ENCODE assay signal across 1 cellular context in genomic region chr1:6453895-6454855, GRCh38.
TF ChIP-seq lines count a peak whose summit lies in the region.

No MANE protein-coding gene starts in this region.

TF ChIP-seq in H1, 55 proteins besides CTCF, POLR2A, EP300 and RAD21:
- peak; percentile 61 for TF ChIP-seq MAX (IDR thresholded peaks at IDR 0.05)
- TF ChIP-seq, protein P1, sequence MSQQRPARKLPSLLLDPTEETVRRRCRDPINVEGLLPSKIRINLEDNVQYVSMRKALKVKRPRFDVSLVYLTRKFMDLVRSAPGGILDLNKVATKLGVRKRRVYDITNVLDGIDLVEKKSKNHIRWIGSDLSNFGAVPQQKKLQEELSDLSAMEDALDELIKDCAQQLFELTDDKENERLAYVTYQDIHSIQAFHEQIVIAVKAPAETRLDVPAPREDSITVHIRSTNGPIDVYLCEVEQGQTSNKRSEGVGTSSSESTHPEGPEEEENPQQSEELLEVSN (IDR thresholded peaks at IDR 0.05) = peak; percentile 59
